ENCODE assay signal across 10 cellular contexts in the genomic region with DNA sequence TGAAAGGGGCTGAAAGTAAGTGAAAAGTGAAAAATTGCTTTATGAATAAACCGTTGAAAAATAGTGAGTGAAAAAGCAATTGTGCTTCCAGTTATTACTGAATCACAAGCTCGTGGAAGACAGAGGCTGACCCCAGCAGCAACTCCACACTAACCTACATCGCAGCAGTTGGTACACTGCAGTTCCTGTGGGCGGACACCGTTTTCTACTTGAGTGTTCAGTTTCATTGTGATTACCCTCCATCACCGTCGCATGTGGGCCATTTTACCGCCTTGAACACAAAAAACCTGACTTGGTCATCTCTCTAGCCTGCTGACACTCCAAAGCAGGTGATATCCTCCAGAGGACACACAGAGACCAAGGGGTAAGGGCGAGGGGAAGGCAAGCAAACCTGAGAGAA. TPM values are rescaled to one million over a fixed set of nuclear protein-coding genes. Genes with fewer than 3 reads are reported as not detected.
DNase-seq lines count a peak whose midpoint lies in the region; ATAC-seq lines count a peak whose summit lies in the region.
"Had no signal": no experiment of that assay in that cellular context is flagged by ENCODE, and none has a peak within 500 bp of the region (broad histone marks: within the 10 kb centered on the region; RNA-seq: fewer than 3 reads in every experiment).

No MANE protein-coding gene starts in this region.

- peaks cover 0 to 8% (median 0%) of the 10 kb centered on the region in 3 experiments for H3K27me3 ChIP-seq in neuronal stem cell (ENCODE audit: control insufficient read depth in 3 of 3, insufficient read depth in 3 of 3, low read depth in 1 of 3, low read length in 3 of 3)

- H2BK12ac ChIP-seq in neuronal stem cell (ENCODE audit: low read length) = no peak overlapping the region

- H2BK120ac ChIP-seq in neuronal stem cell (ENCODE audit: low read depth, low read length) = no peak overlapping the region

- DNase-seq in T-helper 2 cell treated with Interferon-gamma antibody and Interleukin-4, amounts not matched to agents 5 μg/mL and 100 μg/mL, for 36 hours (ENCODE audit: low spot score) = peak; percentile 87
- DNase-seq in neuronal stem cell (ENCODE audit: low spot score) (no peak), EL (no peak), NCI-H2171 treated with DMSO at 0.1 percent for 48 hours (lab: John Stamatoyannopoulos, UW) (no peak), hepatic stellate cell (ENCODE audit: low spot score) (no peak), NCI-H1105 treated with DMSO at 0.1 percent for 48 hours (lab: John Stamatoyannopoulos, UW) (no peak)

- no peak overlapping the region for H3K4ac ChIP-seq in neuronal stem cell (ENCODE audit: low read length)

- no CpG with 5 or more reads among the region's 9 CpGs for WGBS in neuronal stem cell (ENCODE audit: extremely low coverage in 2 of 2, insufficient read length in 2 of 2, insufficient replicate concordance in 1 of 2), 2 donors

- peaks cover 16% of the 10 kb centered on the region for H3K36me3 Mint-ChIP-seq in T-helper 2 cell treated with Interferon-gamma antibody and Interleukin-4, amounts not matched to agents 5 μg/mL and 100 μg/mL, for 36 hours (ENCODE audit: low read depth)

- H3K27me3 Mint-ChIP-seq in T-helper 2 cell treated with Interferon-gamma antibody and Interleukin-4, amounts not matched to agents 5 μg/mL and 100 μg/mL, for 36 hours (ENCODE audit: low read depth) = no peaks in the 10 kb centered on the region

- no peak overlapping the region for H2BK5ac ChIP-seq in neuronal stem cell (ENCODE audit: low read length)

- no peak overlapping the region for H4K91ac ChIP-seq in neuronal stem cell (ENCODE audit: low read depth, low read length, poor library complexity)

- no peak overlapping the region for H2BK15ac ChIP-seq in neuronal stem cell (ENCODE audit: low read length)

- no peak overlapping the region for H3K4me2 ChIP-seq in neuronal stem cell (ENCODE audit: insufficient read depth, low read length, poor library complexity, severe bottlenecking)

- H2AK5ac ChIP-seq in neuronal stem cell (ENCODE audit: low read depth, low read length) = no peak overlapping the region

- H4K8ac ChIP-seq in neuronal stem cell (ENCODE audit: low read depth, low read length) = no peak overlapping the region

- no peak overlapping the region for H3K18ac ChIP-seq in neuronal stem cell (ENCODE audit: low read length)

- no peak overlapping the region for H3K23ac ChIP-seq in neuronal stem cell (ENCODE audit: low read depth, low read length, poor library complexity)

- no peaks in the 10 kb centered on the region for H3K36me3 ChIP-seq in neuronal stem cell (replicated peaks in 1 of 2; ENCODE audit: control insufficient read depth in 2 of 2, insufficient read depth in 2 of 2, low read length in 2 of 2)
- H3K36me3 ChIP-seq: HAP-1 had no signal

- no peaks in the 10 kb centered on the region for H3K9me3 Mint-ChIP-seq in T-helper 2 cell treated with Interferon-gamma antibody and Interleukin-4, amounts not matched to agents 5 μg/mL and 100 μg/mL, for 36 hours

- peak overlapping the region; percentile 69 for H3K4me3 Mint-ChIP-seq in T-helper 2 cell treated with Interferon-gamma antibody and Interleukin-4, amounts not matched to agents 5 μg/mL and 100 μg/mL, for 36 hours

- no peak overlapping the region for H2AFZ ChIP-seq in neuronal stem cell (ENCODE audit: low read length)

- no peak overlapping the region for H3K9ac ChIP-seq in neuronal stem cell (ENCODE audit: low read depth, low read length, poor library complexity)

- ATAC-seq in GM18870 (IDR thresholded peaks at IDR 0.05; ENCODE audit: unreplicated experiment) (peak; percentile 74), HG02678 (IDR thresholded peaks at IDR 0.05; ENCODE audit: unreplicated experiment) (peak; percentile 84)

- H3K79me1 ChIP-seq in neuronal stem cell (ENCODE audit: low read depth, low read length) = no peaks in the 10 kb centered on the region

- H3K27ac Mint-ChIP-seq in T-helper 2 cell treated with Interferon-gamma antibody and Interleukin-4, amounts not matched to agents 5 μg/mL and 100 μg/mL, for 36 hours = peak overlapping the region; percentile 89

- no peak overlapping the region for H3K27ac ChIP-seq in neuronal stem cell (replicated peaks; ENCODE audit: low read length)

- H3K14ac ChIP-seq in neuronal stem cell (ENCODE audit: low read length) = peak overlapping the region; percentile 3

- H3K4me1 Mint-ChIP-seq in T-helper 2 cell treated with Interferon-gamma antibody and Interleukin-4, amounts not matched to agents 5 μg/mL and 100 μg/mL, for 36 hours (ENCODE audit: low read depth) = peaks cover 85% of the 10 kb centered on the region

- H3K4me1 ChIP-seq in neuronal stem cell (ENCODE audit: control insufficient read depth in 2 of 2, insufficient read depth in 1 of 2, low read depth in 1 of 2, low read length in 2 of 2) = no peaks in the 10 kb centered on the region
- H3K4me1 ChIP-seq: HAP-1 had no signal

- H3K4me3 ChIP-seq in neuronal stem cell (ENCODE audit: low read length in 2 of 2) = no peak overlapping the region
- H3K4me3 ChIP-seq: HAP-1, skin epidermis had no signal

- peaks cover 0 to 5% of the 10 kb centered on the region in 2 donors for H3K9me3 ChIP-seq in neuronal stem cell (replicated peaks in 1 of 2; ENCODE audit: control insufficient read depth in 2 of 2, insufficient read depth in 1 of 2, low read depth in 1 of 2, low read length in 2 of 2)
- H3K9me3 ChIP-seq: HAP-1 had no signal

RNA-seq across cellular contexts. Expression of gene PRDM1, which starts 28.4 kb away (rescaled TPM):
- 2.1 TPM for polyA plus RNA-seq in neuronal stem cell (2013, experiment 1 of 2)
- 2.3 TPM for polyA plus RNA-seq in neuronal stem cell (2013, experiment 2 of 2)
